In genomic region chr4:878796-879729, GRCh38 we compare ENCODE assay signal across 13 cellular contexts. TPM values are rescaled to one million over a fixed set of nuclear protein-coding genes. Genes with fewer than 3 reads are reported as not detected.
A peak's percentile ranks its signal among the peaks of the same experiment; 100 is the strongest.
DNase-seq lines count a peak whose midpoint lies in the region; ATAC-seq and TF ChIP-seq lines count a peak whose summit lies in the region.
"Had no signal": no experiment of that assay in that cellular context is flagged by ENCODE, and none has a peak within 500 bp of the region (broad histone marks: within the 10 kb centered on the region; RNA-seq: fewer than 3 reads in every experiment).

No MANE protein-coding gene starts in this region.

- no peaks in the 10 kb centered on the region for H3K27me3 Mint-ChIP-seq in activated T-cell treated with anti-CD3 and anti-CD28 coated beads, Interleukin-2, amount 50 U/mL, for 4 hours (ENCODE audit: low read depth)

- H3K27me3 ChIP-seq in effector memory CD4-positive, alpha-beta T cell (replicated peaks; ENCODE audit: control insufficient read depth, insufficient read depth, low read length, poor library complexity, severe bottlenecking): no peaks in the 10 kb centered on the region
- H3K27me3 ChIP-seq in ovary: no peaks in the 10 kb centered on the region
- H3K27me3 ChIP-seq: left lung had no signal

- H3K36me3 Mint-ChIP-seq in activated T-cell treated with anti-CD3 and anti-CD28 coated beads, Interleukin-2, amount 50 U/mL, for 4 hours (ENCODE audit: insufficient read depth): peaks cover 41% of the 10 kb centered on the region
- peaks cover 79% of the 10 kb centered on the region for H3K36me3 Mint-ChIP-seq in stimulated activated effector memory CD8-positive, alpha-beta T cell treated with anti-CD3 and anti-CD28 coated beads, Interleukin-12 subunit alpha, Interleukin-12 subunit beta, amount 100 ng/mL, for 72 hours

- peaks cover 7% of the 10 kb centered on the region for H3K4me1 ChIP-seq in effector memory CD4-positive, alpha-beta T cell (ENCODE audit: control insufficient read depth, insufficient read depth, low read length, poor library complexity, severe bottlenecking)
- no peaks in the 10 kb centered on the region for H3K4me1 ChIP-seq in ovary (ENCODE audit: insufficient read depth)
- H3K4me1 ChIP-seq: HAP-1, left lung had no signal

- DNase-seq in T-helper 2 cell (peak in 3 of 5 experiments; percentile 12 to 79 (median 49)), NAMALWA (ENCODE audit: low spot score) (no peak), ovary (no peak), DMS 273 (lab: John Stamatoyannopoulos, UW; ENCODE audit: unreplicated experiment) (no peak)
- peak; percentile 18 for DNase-seq in activated T-cell treated with anti-CD3 and anti-CD28 coated beads, Interleukin-2, amount 50 U/mL, for 4 hours
- DNase-seq in effector memory CD4-positive, alpha-beta T cell: no peak
- DNase-seq in stimulated activated effector memory CD8-positive, alpha-beta T cell treated with anti-CD3 and anti-CD28 coated beads, Interleukin-12 subunit alpha, Interleukin-12 subunit beta, amount 100 ng/mL, for 72 hours (ENCODE audit: low spot score in 2 of 2): peak; percentile 22 to 66
- DNase-seq: Calu3, left lung, NCI-H146 had no signal

- H3K9me3 Mint-ChIP-seq in activated T-cell treated with anti-CD3 and anti-CD28 coated beads, Interleukin-2, amount 50 U/mL, for 4 hours: no peaks in the 10 kb centered on the region
- H3K9me3 Mint-ChIP-seq in stimulated activated effector memory CD8-positive, alpha-beta T cell treated with anti-CD3 and anti-CD28 coated beads, Interleukin-12 subunit alpha, Interleukin-12 subunit beta, amount 100 ng/mL, for 72 hours: no peaks in the 10 kb centered on the region

- no peak for TF ChIP-seq POLR2A in ovary (IDR thresholded peaks at IDR 0.05)

- WGBS in ovary, 3 donors: 83 to 86% (median 84%) methylated on average over 23 of the region's 23 CpGs

- intact Hi-C loops in ovary (cut with DNase I): loop anchor here in 1 of 4 donors (1.0 kb wide), 1 partner anchor 22 kb away; no protein-coding TSS in a partner anchor

- peak overlapping the region; percentile 19 for H3K4me3 ChIP-seq in effector memory CD4-positive, alpha-beta T cell (ENCODE audit: insufficient read depth, low read depth, low read length, poor library complexity, severe bottlenecking)
- H3K4me3 ChIP-seq in ovary: no peak overlapping the region
- H3K4me3 ChIP-seq: HAP-1, left lung had no signal

- peak overlapping the region; percentile 95 for H3K27ac Mint-ChIP-seq in stimulated activated effector memory CD8-positive, alpha-beta T cell treated with anti-CD3 and anti-CD28 coated beads, Interleukin-12 subunit alpha, Interleukin-12 subunit beta, amount 100 ng/mL, for 72 hours

- peaks cover 32% of the 10 kb centered on the region for H3K4me1 Mint-ChIP-seq in activated T-cell treated with anti-CD3 and anti-CD28 coated beads, Interleukin-2, amount 50 U/mL, for 4 hours (ENCODE audit: low read depth)
- peaks cover 29% of the 10 kb centered on the region for H3K4me1 Mint-ChIP-seq in stimulated activated effector memory CD8-positive, alpha-beta T cell treated with anti-CD3 and anti-CD28 coated beads, Interleukin-12 subunit alpha, Interleukin-12 subunit beta, amount 100 ng/mL, for 72 hours

- ATAC-seq in activated T-cell treated with anti-CD3 and anti-CD28 coated beads, Interleukin-2, amount 50 U/mL, for 4 hours: peak; percentile 46 to 66
- peak; percentile 85 for ATAC-seq in stimulated activated effector memory CD8-positive, alpha-beta T cell treated with anti-CD3 and anti-CD28 coated beads, Interleukin-12 subunit alpha, Interleukin-12 subunit beta, amount 100 ng/mL, for 72 hours
- ATAC-seq in HG02610 (IDR thresholded peaks at IDR 0.05; ENCODE audit: unreplicated experiment): no peak
- ATAC-seq: left lung had no signal

- TF ChIP-seq CTCF in ovary (IDR thresholded peaks at IDR 0.05): no peak

- peak overlapping the region; percentile 80 for H3K4me3 Mint-ChIP-seq in activated T-cell treated with anti-CD3 and anti-CD28 coated beads, Interleukin-2, amount 50 U/mL, for 4 hours
- peak overlapping the region; percentile 77 for H3K4me3 Mint-ChIP-seq in stimulated activated effector memory CD8-positive, alpha-beta T cell treated with anti-CD3 and anti-CD28 coated beads, Interleukin-12 subunit alpha, Interleukin-12 subunit beta, amount 100 ng/mL, for 72 hours

- H3K9me3 ChIP-seq in effector memory CD4-positive, alpha-beta T cell (ENCODE audit: control insufficient read depth, low read length): no peaks in the 10 kb centered on the region
- H3K9me3 ChIP-seq in ovary: no peaks in the 10 kb centered on the region
- H3K9me3 ChIP-seq: HAP-1, left lung had no signal

- peak overlapping the region; percentile 61 for H3K27ac ChIP-seq in effector memory CD4-positive, alpha-beta T cell (ENCODE audit: insufficient read depth, low read length, poor library complexity, severe bottlenecking)
- no peak overlapping the region for H3K27ac ChIP-seq in ovary

- no peak for TF ChIP-seq EP300 in ovary (IDR thresholded peaks at IDR 0.05)

- H3K36me3 ChIP-seq in effector memory CD4-positive, alpha-beta T cell (ENCODE audit: control insufficient read depth, insufficient read depth, low read length): peaks cover 25% of the 10 kb centered on the region
- no peaks in the 10 kb centered on the region for H3K36me3 ChIP-seq in ovary

RNA-seq across cellular contexts. Expression of gene GAK, which starts 53.1 kb away (rescaled TPM):
- total RNA-seq in activated T-cell treated with anti-CD3 and anti-CD28 coated beads, Interleukin-2, amount 50 U/mL, for 4 hours: 100 to 1,000 TPM; 140 to 161 (median 148) TPM
- 10 to 100 TPM; 54.1 to 95.4 (median 76.2) TPM for total RNA-seq in ovary
- polyA plus RNA-seq in ovary: 10 to 100 TPM; 30.7 to 66.8 TPM

RNA-seq across cellular contexts. Expression of gene CPLX1, which starts 53.1 kb away (rescaled TPM):
- total RNA-seq in activated T-cell treated with anti-CD3 and anti-CD28 coated beads, Interleukin-2, amount 50 U/mL, for 4 hours: 1 to 10 TPM in 1 of 3 donors, under 1 TPM in 2; 0.50 to 1.0 (median 0.58) TPM
- total RNA-seq in ovary: 10 to 100 TPM in 1 of 7 donors, 1 to 10 TPM in 6; 1.4 to 10.2 (median 3.9) TPM
- 1 to 10 TPM in 1 of 2 donors, under 1 TPM in 1; 0.47 to 2.3 TPM for polyA plus RNA-seq in ovary
- total RNA-seq: glomerular endothelial cell had no signal

RNA-seq across cellular contexts. Expression of gene TMEM175, which starts 53.2 kb away (rescaled TPM):
- 10 to 100 TPM; 12.5 to 15.6 (median 14.7) TPM for total RNA-seq in activated T-cell treated with anti-CD3 and anti-CD28 coated beads, Interleukin-2, amount 50 U/mL, for 4 hours
- 10 to 100 TPM; 10.6 to 28.4 (median 21.2) TPM for total RNA-seq in ovary
- polyA plus RNA-seq in ovary: 10 to 100 TPM; 10.9 to 25.1 TPM

Comparison
In these comparisons a context has a peak if more than half of its experiments do, and no peak if none do; other contexts are left out.
1. DNase-seq: peak in T-helper 2 cell (3 of 5), activated T-cell treated with anti-CD3 and anti-CD28 coated beads, Interleukin-2, amount 50 U/mL, for 4 hours (single experiment) and stimulated activated effector memory CD8-positive, alpha-beta T cell treated with anti-CD3 and anti-CD28 coated beads, Interleukin-12 subunit alpha, Interleukin-12 subunit beta, amount 100 ng/mL, for 72 hours (2 of 2); none in effector memory CD4-positive, alpha-beta T cell (0 of 3), NAMALWA (single experiment), ovary (0 of 5) and DMS 273 (single experiment).